In the genomic region with DNA sequence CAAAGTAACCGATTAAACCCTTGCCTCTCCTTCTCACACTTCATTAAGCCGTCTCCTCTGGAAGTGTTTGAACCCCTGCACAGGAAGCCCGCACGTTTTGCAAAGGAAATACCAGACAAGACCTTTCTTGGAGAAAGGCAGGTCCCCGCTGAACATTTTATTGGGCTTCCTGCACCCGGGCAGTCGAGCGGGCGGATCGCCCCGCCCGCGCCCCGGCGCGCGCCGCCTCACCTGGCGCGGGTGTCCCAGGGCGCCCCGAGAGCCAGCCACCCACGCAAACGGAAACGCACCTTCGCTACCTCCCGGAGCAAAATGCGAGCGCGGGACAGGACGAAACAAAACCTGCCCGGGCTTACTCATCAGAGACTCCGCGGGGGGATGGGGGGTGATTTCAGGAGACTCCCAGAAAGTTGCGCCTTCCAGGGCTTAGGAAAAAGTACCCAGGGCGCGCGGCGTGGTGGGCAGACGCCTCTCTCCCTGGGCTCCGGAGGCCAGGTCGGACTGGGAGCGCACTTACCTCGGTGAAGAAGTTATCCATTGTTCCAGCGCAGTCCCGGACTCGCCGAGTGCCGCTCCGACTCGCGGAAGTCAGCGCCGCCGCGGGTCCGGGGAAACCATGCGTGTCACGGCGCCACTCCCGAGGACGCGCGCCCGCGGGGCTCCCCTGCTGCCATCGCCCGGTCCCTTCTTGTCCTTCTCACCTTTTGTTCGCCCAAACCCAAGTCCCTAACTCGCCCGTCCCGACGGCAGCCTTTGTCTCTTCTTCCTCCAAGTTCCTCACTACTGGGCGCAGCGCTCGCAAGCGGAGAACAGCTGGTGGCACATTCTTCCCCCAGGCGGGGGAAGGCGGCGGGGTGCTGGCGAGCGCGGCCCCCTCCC, we compare ENCODE assay signal across 8 cellular contexts. TPM values are rescaled to one million over a fixed set of nuclear protein-coding genes. Genes with fewer than 3 reads are reported as not detected.
DNase-seq lines count a peak whose midpoint lies in the region; ATAC-seq and TF ChIP-seq lines count a peak whose summit lies in the region.

No MANE protein-coding gene starts in this region.

- no peaks in the 10 kb centered on the region for H3K9me3 Mint-ChIP-seq in MCF 10A (ENCODE audit: unreplicated experiment)

- DNase-seq in AG08396 (ENCODE audit: low spot score) (peak; percentile 33), Panc1 (ENCODE audit: low read depth, low spot score) (no peak), MCF 10A (ENCODE audit: unreplicated experiment) (peak; percentile 87), kidney epithelial cell (ENCODE audit: low read depth) (no peak), SHP77 treated with DMSO at 0.1 percent for 48 hours (lab: John Stamatoyannopoulos, UW) (no peak)
- DNase-seq in stimulated activated CD4-positive, alpha-beta T cell treated with anti-CD3 and anti-CD28 coated beads, Interleukin-1b, Interleukin-23, amount 100 ng/mL, for 48 hours = peak; percentile 20

- peaks cover 34% of the 10 kb centered on the region for H3K4me1 Mint-ChIP-seq in MCF 10A (ENCODE audit: insufficient read depth, unreplicated experiment)

- peak overlapping the region; percentile 76 for H3K27ac Mint-ChIP-seq in MCF 10A (ENCODE audit: low read depth, unreplicated experiment)

- peak overlapping the region; percentile 91 for H3K27ac ChIP-seq in Panc1 (ENCODE audit: low read length)

- intact Hi-C loops in Panc1 (cut with micrococcal nuclease; ENCODE audit: unreplicated experiment) = no loop called here
- intact Hi-C loops in MCF 10A (cut with micrococcal nuclease) = loop anchor here (1.0 to 2.0 kb wide), 2 partner anchors 77 to 79 kb away; no protein-coding TSS in a partner anchor

- peaks cover 6% of the 10 kb centered on the region for H3K36me3 Mint-ChIP-seq in MCF 10A (ENCODE audit: insufficient read depth, unreplicated experiment)

- peaks cover 26% of the 10 kb centered on the region for H3K27me3 Mint-ChIP-seq in MCF 10A (ENCODE audit: insufficient read depth, unreplicated experiment)

- no TSS peak for BruUV-seq in Panc1 (replicated peaks; lab: Mats Ljungman, UMichigan)
- no TSS peak for BruUV-seq in MCF 10A (replicated peaks; lab: Mats Ljungman, UMichigan)

- no peak for TF ChIP-seq CTCF in Panc1 (IDR thresholded peaks at IDR 0.05)
- TF ChIP-seq CTCF in MCF 10A (IDR thresholded peaks at IDR 0.05; ENCODE audit: unreplicated experiment) = no peak
- no peak for TF ChIP-seq CTCF in kidney epithelial cell (IDR thresholded peaks at IDR 0.05; ENCODE audit: insufficient read depth, low read length, poor library complexity, severe bottlenecking)

- peaks cover 6% of the 10 kb centered on the region for H3K36me3 ChIP-seq in Panc1 (ENCODE audit: control insufficient read depth, insufficient read depth, low read length)
- H3K36me3 ChIP-seq in kidney epithelial cell (ENCODE audit: control insufficient read depth, insufficient read depth, low read length) = no peaks in the 10 kb centered on the region

- in situ Hi-C loops in Panc1 (cut with HindIII; ENCODE audit: low pct_unique_long_range_greater_than_20kb, low sequenced_read_pairs) = loop anchor here (25.0 kb wide), 1 partner anchor 202 kb away; no protein-coding TSS in a partner anchor

- peak overlapping the region; percentile 82 for H3K4me3 Mint-ChIP-seq in MCF 10A (ENCODE audit: unreplicated experiment)

- CTCF ChIA-PET in Panc1 (lab: Charles Lee) (no interaction called here), MCF 10A (lab: Yijun Ruan, JAX) (interaction anchor here (0.7 to 3.4 kb wide), 4 partner anchors 96 to 255 kb away, joined by 3 to 19 read pairs (median 4); no protein-coding TSS in a partner anchor)

- H3K4me3 ChIP-seq in Panc1 (ENCODE audit: low read depth in 2 of 2, low read length in 2 of 2) = peak overlapping the region; percentile 96 to 97
- peak overlapping the region; percentile 94 for H3K4me3 ChIP-seq in kidney epithelial cell (ENCODE audit: low read depth, low read length)

- POLR2A ChIA-PET in Panc1 (lab: Charles Lee) = interaction anchor here (0.5 kb wide), 1 partner anchor 18 kb away, joined by 4 read pairs; no protein-coding TSS in a partner anchor
- POLR2A ChIA-PET in MCF 10A (lab: Yijun Ruan, JAX) = interaction anchor here (0.6 to 2.4 kb wide), 20 partner anchors 8 to 255 kb away, joined by 3 to 44 read pairs (median 4); no protein-coding TSS in a partner anchor

- ATAC-seq in GM18861 (IDR thresholded peaks at IDR 0.05; ENCODE audit: unreplicated experiment) = peak; percentile 40
- ATAC-seq in HG03135 (IDR thresholded peaks at IDR 0.05; ENCODE audit: unreplicated experiment) = peak; percentile 53
- ATAC-seq in Panc1 = peak; percentile 42

- H3K27me3 ChIP-seq in Panc1 (ENCODE audit: control insufficient read depth, insufficient read depth, low read length) (peaks cover 9% of the 10 kb centered on the region), kidney epithelial cell (ENCODE audit: control insufficient read depth, insufficient read depth, low read length) (no peaks in the 10 kb centered on the region)

- H3K4me1 ChIP-seq in Panc1 (ENCODE audit: control insufficient read depth, insufficient read depth, low read length) = peaks cover 34% of the 10 kb centered on the region

- no peaks in the 10 kb centered on the region for H3K9me3 ChIP-seq in Panc1 (ENCODE audit: control insufficient read depth, insufficient read depth, low read depth, low read length)

RNA-seq across cellular contexts. Expression of gene MYO10, which starts 0.6 kb away (rescaled TPM):
- total RNA-seq in Panc1 (2021; ENCODE audit: unreplicated experiment) (71.9 TPM), MCF 10A (2022) (35.7 and 36.0 TPM in 2 replicates), kidney epithelial cell (70.0 and 80.3 TPM in 2 replicates)
- 68.6 TPM for polyA plus RNA-seq in Panc1 (2012; ENCODE audit: insufficient read length)

Comparison
In these comparisons a context has a peak if more than half of its experiments do, and no peak if none do; other contexts are left out.
1. DNase-seq: peak in AG08396 (single experiment), MCF 10A (single experiment) and stimulated activated CD4-positive, alpha-beta T cell treated with anti-CD3 and anti-CD28 coated beads, Interleukin-1b, Interleukin-23, amount 100 ng/mL, for 48 hours (single experiment); none in Panc1 (single experiment), kidney epithelial cell (single experiment) and SHP77 treated with DMSO at 0.1 percent for 48 hours (single experiment).
2. Peak in every context shown above with its lines, with median percentiles within 50 percentile points of each other: ATAC-seq.